8 cellular contexts compared by ENCODE assay signal in the genomic region with DNA sequence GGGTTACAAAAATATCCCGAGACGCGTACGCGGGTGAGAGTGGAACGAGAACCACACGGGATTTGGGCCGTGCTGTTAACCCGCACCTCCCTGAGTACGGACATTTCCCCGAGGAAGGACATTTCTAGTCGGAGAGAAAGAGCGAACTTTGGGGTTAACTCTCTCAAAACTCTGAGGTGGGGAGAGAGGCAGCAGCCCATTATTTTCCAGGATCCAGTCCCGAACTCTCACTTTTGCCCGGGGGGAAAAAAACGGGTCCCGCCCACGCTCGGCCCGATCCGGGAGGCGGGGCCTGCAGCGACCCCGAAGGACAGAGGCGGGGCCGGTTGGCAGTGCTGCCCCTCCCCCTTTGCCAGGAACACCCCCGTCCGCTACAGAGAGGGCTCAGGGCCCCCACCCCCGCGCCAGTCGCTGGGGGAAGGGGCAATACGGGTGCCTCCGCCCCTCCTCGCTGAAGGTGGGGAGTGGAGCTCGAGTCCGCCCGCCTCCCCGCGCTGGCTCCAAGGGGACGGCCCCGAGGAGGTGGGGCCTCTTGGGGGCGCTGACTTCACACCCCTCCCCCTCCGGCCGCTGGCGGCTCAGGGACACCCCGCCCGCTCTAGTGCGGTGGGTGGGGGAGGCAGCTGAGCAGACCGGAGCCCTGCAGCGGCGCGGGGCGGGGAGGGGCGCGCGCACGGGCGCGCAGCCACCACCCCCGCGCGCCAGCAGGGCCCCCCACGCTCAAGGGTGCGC. TPM values are rescaled to one million over a fixed set of nuclear protein-coding genes. Genes with fewer than 3 reads are reported as not detected.
A peak's percentile ranks its signal among the peaks of the same experiment; 100 is the strongest.
DNase-seq lines count a peak whose midpoint lies in the region; ATAC-seq and TF ChIP-seq lines count a peak whose summit lies in the region.

No MANE protein-coding gene starts in this region.

- H3K4me1 ChIP-seq in breast epithelium, result peaks cover 0 to 11% of the 10 kb centered on the region in 2 donors

- H3K36me3 ChIP-seq in WERI-Rb-1 (peaks cover 46% of the 10 kb centered on the region), breast epithelium (no peaks in the 10 kb centered on the region)

- peak; percentile 68 for TF ChIP-seq POLR2A in GM18951 (IDR thresholded peaks at IDR 0.05; ENCODE audit: extremely low read depth, insufficient read depth, insufficient read length)
- TF ChIP-seq POLR2A in breast epithelium (IDR thresholded peaks at IDR 0.05), result peak; percentile 12

- no peaks in the 10 kb centered on the region for H3K9me3 ChIP-seq in WERI-Rb-1 (ENCODE audit: severe bottlenecking)
- no peaks in the 10 kb centered on the region for H3K9me3 ChIP-seq in breast epithelium

- ATAC-seq in HG03159 (IDR thresholded peaks at IDR 0.05; ENCODE audit: unreplicated experiment), result peak; percentile 66

- DNase-seq in AG08395 (ENCODE audit: low spot score), result peak; percentile 91
- DNase-seq in NCI-H2227 (lab: John Stamatoyannopoulos, UW; ENCODE audit: unreplicated experiment), result peak; percentile 97
- peak; percentile 100 for DNase-seq in WERI-Rb-1
- DNase-seq in breast epithelium (ENCODE audit: low spot score in 2 of 2), result peak; percentile 93 to 94
- DNase-seq in iPS-NIHi11 (ENCODE audit: low spot score), result peak; percentile 96

- H3K27ac ChIP-seq in WERI-Rb-1 (peak overlapping the region; percentile 98), breast epithelium (peak overlapping the region; percentile 100), skin epidermis (peak overlapping the region; percentile 88 to 100 (median 98))

- H3K27me3 ChIP-seq in WERI-Rb-1 (ENCODE audit: insufficient read depth, low read depth, severe bottlenecking) (no peaks in the 10 kb centered on the region), breast epithelium (no peaks in the 10 kb centered on the region)

- H3K4me3 ChIP-seq in WERI-Rb-1 (ENCODE audit: low read depth, low read length) (peak overlapping the region; percentile 60), breast epithelium (peak overlapping the region; percentile 88 to 94 (median 94)), skin epidermis (peak overlapping the region; percentile 86 to 99 (median 88))

- intact Hi-C loops in breast epithelium (cut with DNase I; ENCODE audit: low total_unique reads), result no loop called here

- 0 out of 2 replicates have a peak, but pooled peaks have one; percentile 20 for TF ChIP-seq CTCF in WERI-Rb-1 (IDR thresholded peaks at IDR 0.05; ENCODE audit: low read depth, low read length)
- TF ChIP-seq CTCF in breast epithelium (IDR thresholded peaks at IDR 0.05), result peak in 1 of 3 donors; percentile 5

- in situ Hi-C loops in GM18951 (cut with MboI; ENCODE audit: low sequenced_read_pairs, unreplicated experiment), result no loop called here

RNA-seq across cellular contexts. Expression of gene NUCKS1, which starts 0.7 kb away (rescaled TPM):
- 100 to 1,000 TPM in 1 of 3 donors, 10 to 100 TPM in 2; 80.6 to 188 (median 86.9) TPM for total RNA-seq in breast epithelium

RNA-seq across cellular contexts. Expression of gene RAB29, which starts 26.0 kb away (rescaled TPM):
- 10 to 100 TPM; 22.4 to 30.3 (median 23.9) TPM for total RNA-seq in breast epithelium

Comparison
In these comparisons a context has a peak if more than half of its experiments do, and no peak if none do; other contexts are left out.
1. Peak in every context shown above with its lines: DNase-seq, ATAC-seq, H3K4me3 ChIP-seq and H3K27ac ChIP-seq.